8 cellular contexts compared by ENCODE assay signal in the genomic region with DNA sequence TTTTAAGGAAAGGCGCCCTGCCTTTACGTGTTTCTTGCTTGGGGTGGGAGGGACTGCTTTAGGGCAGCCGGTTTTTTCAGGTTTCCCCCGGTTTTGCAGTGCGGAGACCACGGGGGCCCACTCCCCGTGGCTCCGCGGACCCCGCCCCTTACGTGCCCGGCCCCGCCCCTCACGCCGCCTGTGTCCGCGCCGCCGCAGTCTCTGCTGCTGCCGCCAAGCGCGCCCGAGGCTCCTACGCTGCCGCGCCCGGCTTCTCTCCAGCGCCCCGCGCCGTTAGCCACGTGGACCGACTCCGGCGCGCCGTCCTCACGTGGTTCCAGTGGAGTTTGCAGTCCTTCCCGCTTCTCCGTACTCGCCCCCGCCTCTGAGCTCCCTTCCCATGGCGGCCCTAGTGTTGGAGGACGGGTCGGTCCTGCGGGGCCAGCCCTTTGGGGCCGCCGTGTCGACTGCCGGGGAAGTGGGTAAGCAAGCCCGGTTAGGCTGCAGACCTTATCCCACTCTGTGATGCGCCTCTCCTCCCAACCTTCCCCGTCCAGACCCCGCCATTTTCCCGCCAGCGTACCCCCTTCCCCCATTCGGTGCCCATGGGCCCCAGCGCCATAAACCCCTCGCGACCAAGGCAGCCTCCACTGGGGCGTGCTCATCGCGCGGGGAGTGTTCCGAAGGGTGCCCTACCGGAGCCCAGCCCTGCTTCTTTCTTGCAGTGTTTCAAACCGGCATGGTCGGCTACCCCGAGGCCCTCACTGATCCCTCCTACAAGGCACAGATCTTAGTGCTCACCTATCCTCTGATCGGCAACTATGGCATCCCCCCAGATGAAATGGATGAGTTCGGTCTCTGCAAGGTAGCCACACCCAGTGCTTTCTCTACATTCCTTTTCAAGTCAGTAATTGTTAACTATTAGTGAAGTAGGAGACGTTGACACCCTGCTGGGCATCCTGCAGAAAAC. TPM values are rescaled to one million over a fixed set of nuclear protein-coding genes. Genes with fewer than 3 reads are reported as not detected.
DNase-seq lines count a peak whose midpoint lies in the region; ATAC-seq and TF ChIP-seq lines count a peak whose summit lies in the region.

Gene CAD, plus strand, starts transcription at position 197 of the 949 bp plus-strand sequence. Its CDS starts 183 bp downstream, at position 380.

- H3K36me3 ChIP-seq in WERI-Rb-1 (peaks cover 82% of the 10 kb centered on the region), breast epithelium (no peaks in the 10 kb centered on the region)

- H3K27ac ChIP-seq in WERI-Rb-1 (peak within 1 kb of the TSS; percentile 93), breast epithelium (peak within 1 kb of the TSS; percentile 69 to 77)

- H3K4me3 ChIP-seq in WERI-Rb-1 (ENCODE audit: low read depth, low read length) (peak within 1 kb of the TSS; percentile 88), breast epithelium (peak within 1 kb of the TSS; percentile 58 to 81 (median 67))

- peak; percentile 67 for DNase-seq in A172 (ENCODE audit: low spot score)
- peak; percentile 97 for DNase-seq in NCI-H2171 (lab: John Stamatoyannopoulos, UW)
- DNase-seq in WERI-Rb-1, result peak; percentile 95
- peak; percentile 65 to 82 for DNase-seq in breast epithelium (ENCODE audit: low spot score in 2 of 2)
- peak; percentile 92 for DNase-seq in iPS-NIHi7 (ENCODE audit: extremely low spot score)
- DNase-seq in smooth muscle cell of the brain vasculature (ENCODE audit: low read depth, low spot score), result peak; percentile 67

- H3K27me3 ChIP-seq in WERI-Rb-1 (ENCODE audit: insufficient read depth, low read depth, severe bottlenecking), result no peaks in the 10 kb centered on the region
- H3K27me3 ChIP-seq in breast epithelium, result no peaks in the 10 kb centered on the region

- H3K9me3 ChIP-seq in WERI-Rb-1 (ENCODE audit: severe bottlenecking) (no peaks in the 10 kb centered on the region), breast epithelium (no peaks in the 10 kb centered on the region)

- ATAC-seq in HG03095 (IDR thresholded peaks at IDR 0.05; ENCODE audit: unreplicated experiment), result peak; percentile 85

- peak; percentile 72 for TF ChIP-seq POLR2A in GM18526 (IDR thresholded peaks at IDR 0.05; ENCODE audit: extremely low read depth, insufficient read length)
- no peak for TF ChIP-seq POLR2A in breast epithelium (IDR thresholded peaks at IDR 0.05)

- H3K4me1 ChIP-seq in breast epithelium, result peaks cover 0 to 9% of the 10 kb centered on the region in 2 donors

- intact Hi-C loops in breast epithelium (cut with DNase I; ENCODE audit: low total_unique reads), result loop anchor here (2.0 to 5.0 kb wide), 2 partner anchors 40 to 85 kb away; no protein-coding TSS in a partner anchor

- TF ChIP-seq CTCF in WERI-Rb-1 (IDR thresholded peaks at IDR 0.05; ENCODE audit: low read depth, low read length) (peak; percentile 32; the same call in 1 of the 2 replicates), breast epithelium (IDR thresholded peaks at IDR 0.05) (peak in 2 of 3 donors; percentile 18 to 27)

RNA-seq across cellular contexts. Expression of gene CAD, which starts in this region (rescaled TPM):
- 27.5 and 30.9 TPM in 2 replicates for total RNA-seq in A172 (2014; rRNA removed; shearing (Covaris generic))
- total RNA-seq in breast epithelium, result 10 to 100 TPM; 15.5 to 33.4 (median 17.3) TPM

Comparison
In these comparisons a context has a peak if more than half of its experiments do, and no peak if none do; other contexts are left out.
1. Peak in every context shown above with its lines: DNase-seq, ATAC-seq, H3K4me3 ChIP-seq and H3K27ac ChIP-seq.